8 cellular contexts compared by ENCODE assay signal in genomic region chr1:61053712-61054608, GRCh38. TPM values are rescaled to one million over a fixed set of nuclear protein-coding genes. Genes with fewer than 3 reads are reported as not detected.
DNase-seq lines count a peak whose midpoint lies in the region; ATAC-seq and TF ChIP-seq lines count a peak whose summit lies in the region.

No MANE protein-coding gene starts in this region.

- H3F3A ChIP-seq in GM23248 (ENCODE audit: insufficient read depth): no peaks in the 10 kb centered on the region

- H3K36me3 Mint-ChIP-seq in activated T-cell treated with anti-CD3 and anti-CD28 coated beads, Interleukin-2, amount 50 U/mL, for 24 hours (ENCODE audit: low read depth): no peaks in the 10 kb centered on the region

- in situ Hi-C loops in GM23248 (cut with MboI): loop anchor here (25.0 kb wide), 1 partner anchor 283 kb away; no protein-coding TSS in a partner anchor

- H3K4me1 Mint-ChIP-seq in activated T-cell treated with anti-CD3 and anti-CD28 coated beads, Interleukin-2, amount 50 U/mL, for 24 hours (ENCODE audit: low read depth): peaks cover 45% of the 10 kb centered on the region

- peaks cover 73% of the 10 kb centered on the region for H3K27me3 Mint-ChIP-seq in activated T-cell treated with anti-CD3 and anti-CD28 coated beads, Interleukin-2, amount 50 U/mL, for 24 hours

- H3K4me3 Mint-ChIP-seq in activated T-cell treated with anti-CD3 and anti-CD28 coated beads, Interleukin-2, amount 50 U/mL, for 24 hours: peak overlapping the region; percentile 74

- no peak overlapping the region for H3K9ac ChIP-seq in GM23248

- no peaks in the 10 kb centered on the region for H4K20me1 ChIP-seq in GM23248 (ENCODE audit: insufficient read depth)

- H3K4me2 ChIP-seq in GM23248 (ENCODE audit: unreplicated experiment): peak overlapping the region; percentile 29

- peak in 5 of 12 donors; percentile 10 to 39 (median 34) for TF ChIP-seq CTCF in heart left ventricle (IDR thresholded peaks at IDR 0.05)

- H2AFZ ChIP-seq in GM23248: peak overlapping the region; percentile 55

- DNase-seq in GM23248 (peak; percentile 39), heart left ventricle (peak; percentile 64 to 83 (median 73)), posterior cingulate gyrus (peak in 8 of 10 donors; percentile 25 to 91 (median 48)), NCI-H82 (lab: John Stamatoyannopoulos, UW) (no peak)
- DNase-seq in activated T-cell treated with anti-CD3 and anti-CD28 coated beads, Interleukin-2, amount 50 U/mL, for 24 hours: peak; percentile 45

- intact Hi-C loops in heart left ventricle (cut with DNase I) (loop anchor here (2.0 to 10.0 kb wide), 17 partner anchors 23 to 801 kb away; partner anchors contain the start of gene PATJ (in 1 of the 10)), posterior cingulate gyrus (cut with DNase I) (loop anchor here (2.0 to 10.0 kb wide), 3 partner anchors 221 to 398 kb away; no protein-coding TSS in a partner anchor)

- no peaks in the 10 kb centered on the region for H3K79me2 ChIP-seq in GM23248 (ENCODE audit: insufficient read depth)

- H3K4me3 ChIP-seq in GM23248 (peak overlapping the region; percentile 58), heart left ventricle (peak overlapping the region; percentile 21 to 87 (median 60))

- H3K27ac ChIP-seq in GM23248: no peak overlapping the region
- peak overlapping the region; percentile 82 to 99 (median 97) for H3K27ac ChIP-seq in heart left ventricle

- H3K36me3 ChIP-seq in GM23248 (ENCODE audit: low read depth) (no peaks in the 10 kb centered on the region), heart left ventricle (no peaks in the 10 kb centered on the region)

- no peaks in the 10 kb centered on the region for H3K9me2 ChIP-seq in GM23248 (ENCODE audit: insufficient read depth)

- H3K9me3 Mint-ChIP-seq in activated T-cell treated with anti-CD3 and anti-CD28 coated beads, Interleukin-2, amount 50 U/mL, for 24 hours: no peaks in the 10 kb centered on the region

- WGBS in GM23248 (ENCODE audit: low coverage in 1 of 2, low lambda C conversion rate in 2 of 2, missing lambda C conversion rate in 2 of 2), 2 experiments: 15 to 19% methylated on average over 47 to 53 of the region's 55 CpGs
- WGBS in heart left ventricle, 4 donors: 9 to 24% (median 11%) methylated on average over 28 to 55 of the region's 55 CpGs

- no peaks in the 10 kb centered on the region for H3K4me1 ChIP-seq in GM23248 (ENCODE audit: insufficient read depth)
- H3K4me1 ChIP-seq in heart left ventricle: peaks cover 0 to 70% (median 39%) of the 10 kb centered on the region in 12 donors

- no peak overlapping the region for H3K27ac Mint-ChIP-seq in activated T-cell treated with anti-CD3 and anti-CD28 coated beads, Interleukin-2, amount 50 U/mL, for 24 hours

- H3K9me3 ChIP-seq in GM23248 (ENCODE audit: low read depth) (no peaks in the 10 kb centered on the region), heart left ventricle (no peaks in the 10 kb centered on the region)

- H3K27me3 ChIP-seq in GM23248 (replicated peaks; ENCODE audit: insufficient read depth) (peaks cover 36% of the 10 kb centered on the region), heart left ventricle (peaks cover 0 to 10% (median 0%) of the 10 kb centered on the region in 9 donors)

- ATAC-seq in heart left ventricle (peak; percentile 4 to 44 (median 32)), HG02623 (IDR thresholded peaks at IDR 0.05; ENCODE audit: unreplicated experiment) (no peak), HG02938 (IDR thresholded peaks at IDR 0.05; ENCODE audit: unreplicated experiment) (no peak), HG03097 (IDR thresholded peaks at IDR 0.05; ENCODE audit: low FRiP score, unreplicated experiment) (no peak)

- peak in 1 of 2 donors; percentile 15 for TF ChIP-seq POLR2A in heart left ventricle (IDR thresholded peaks at IDR 0.05)

RNA-seq across cellular contexts. Expression of gene NFIA, which starts 28.4 kb away (rescaled TPM):
- 3.4 and 4.0 TPM in 2 replicates for total RNA-seq in GM23248 (2014; rRNA removed; shearing (Covaris generic))
- polyA plus RNA-seq in GM23248 (2016; fragmentation: Nextera tagmentation; extraction: Ambion mirVana): 7.7 and 8.8 TPM in 2 replicates
- total RNA-seq in heart left ventricle: 100 to 1,000 TPM in 2 of 9 donors, 10 to 100 TPM in 7; 76.6 to 121 (median 98.5) TPM
- 10 to 100 TPM; 12.7 to 24.3 TPM for polyA plus RNA-seq in heart left ventricle

Comparison
In these comparisons a context has a peak if more than half of its experiments do, and no peak if none do; other contexts are left out.
1. ATAC-seq: peak in heart left ventricle (4 of 4); none in HG02623 (single experiment), HG02938 (single experiment) and HG03097 (single experiment).
2. RNA of gene NFIA, which starts 28.4 kb away (total RNA-seq): 76.6 to 121 TPM in heart left ventricle; 3.4 to 4.0 TPM in GM23248; every median in the first group is over 10 times any median in the second.